In genomic region chr4:55959655-55960054, GRCh38 we compare ENCODE assay signal across 31 cellular contexts.
"Had no signal": no experiment of that assay in that cellular context is flagged by ENCODE, and none has a peak within 500 bp of the region (broad histone marks: within the 10 kb centered on the region; RNA-seq: fewer than 3 reads in every experiment).

No MANE protein-coding gene starts in this region.

- ATAC-seq: natural killer cell; psoas muscle; right cardiac atrium; sciatic nerve; stimulated activated memory B cell treated with anti-CD40 and anti-IgM and Interleukin-4, amounts not matched to agents 10 μg/mL and 1 μg/mL and 100 μg/mL, for 72 hours; stimulated activated naive CD8-positive, alpha-beta T cell treated with anti-CD3 and anti-CD28 coated beads, Interleukin-15, amount 100 ng/mL, for 72 hours; stimulated activated naive CD8-positive, alpha-beta T cell treated with anti-CD3 and anti-CD28 coated beads, Interleukin-15, Interleukin-2, amounts not matched to agents 100 U/mL and 50 U/mL, for 24 hours; upper lobe of right lung had no signal

- H3K9me3 ChIP-seq: ovary, psoas muscle, spleen, suprapubic skin, testis, tibial artery, transverse colon, upper lobe of right lung, uterus had no signal

- H3K27ac Mint-ChIP-seq: natural killer cell; nephron; neural progenitor cell; progenitor cell of endocrine pancreas; stimulated activated memory B cell treated with anti-CD40 and anti-IgM and Interleukin-4, amounts not matched to agents 10 μg/mL and 1 μg/mL and 100 μg/mL, for 72 hours; type B pancreatic cell had no signal

- H2AFZ ChIP-seq: neural progenitor cell, parathyroid adenoma had no signal

- DNase-seq: natural killer cell; occipital lobe; ovary; posterior cingulate gyrus; psoas muscle; right cardiac atrium; spleen; stimulated activated CD4-positive, alpha-beta T cell treated with anti-CD3 and anti-CD28 coated beads, Interleukin-12 subunit alpha, Interleukin-12 subunit beta, amount 100 ng/mL, for 4 hours; stimulated activated CD4-positive, alpha-beta T cell treated with anti-CD3 and anti-CD28 coated beads, Interleukin-1b, Interleukin-23, amount 100 ng/mL, for 48 hours; stimulated activated CD4-positive, alpha-beta T cell treated with anti-CD3 and anti-CD28 coated beads, Interleukin-4, amount 100 ng/mL, for 1 hour; stimulated activated CD4-positive, alpha-beta T cell treated with anti-CD3 and anti-CD28 coated beads, Interleukin-4, amount 100 ng/mL, for 4 hours; stimulated activated CD8-positive, alpha-beta memory T cell treated with anti-CD3 and anti-CD28 coated beads, Interleukin-4, amount 100 ng/mL, for 48 hours; stimulated activated naive CD4-positive, alpha-beta T cell; stimulated activated naive CD8-positive, alpha-beta T cell treated with anti-CD3 and anti-CD28 coated beads, Interleukin-15, amount 100 ng/mL, for 72 hours; stimulated activated naive CD8-positive, alpha-beta T cell treated with anti-CD3 and anti-CD28 coated beads, Interleukin-15, Interleukin-2, amounts not matched to agents 100 U/mL and 50 U/mL, for 24 hours; substantia nigra; testis; tibial artery; transverse colon; upper lobe of right lung; uterus had no signal

- H3K27me3 ChIP-seq: neural progenitor cell, ovary, spleen, suprapubic skin, testis, tibial artery, transverse colon, upper lobe of right lung, uterus had no signal

- H3K27me3 Mint-ChIP-seq: progenitor cell of endocrine pancreas; stimulated activated memory B cell treated with anti-CD40 and anti-IgM and Interleukin-4, amounts not matched to agents 10 μg/mL and 1 μg/mL and 100 μg/mL, for 72 hours; stimulated activated naive CD8-positive, alpha-beta T cell treated with anti-CD3 and anti-CD28 coated beads, Interleukin-15, amount 100 ng/mL, for 72 hours; type B pancreatic cell had no signal

- H3K4me1 Mint-ChIP-seq: nephron; neural progenitor cell; stimulated activated naive CD8-positive, alpha-beta T cell treated with anti-CD3 and anti-CD28 coated beads, Interleukin-15, amount 100 ng/mL, for 72 hours had no signal

- H3K4me3 ChIP-seq: neural progenitor cell, ovary, psoas muscle, skin epidermis, smooth muscle cell, spleen, suprapubic skin, testis, tibial artery, transverse colon, upper lobe of right lung, uterus had no signal

- H3K4me3 Mint-ChIP-seq: natural killer cell; nephron; neural progenitor cell; stimulated activated memory B cell treated with anti-CD40 and anti-IgM and Interleukin-4, amounts not matched to agents 10 μg/mL and 1 μg/mL and 100 μg/mL, for 72 hours; stimulated activated naive CD8-positive, alpha-beta T cell treated with anti-CD3 and anti-CD28 coated beads, Interleukin-15, amount 100 ng/mL, for 72 hours; type B pancreatic cell had no signal

- H3K4me2 ChIP-seq: neural progenitor cell, smooth muscle cell had no signal

- H3K9ac ChIP-seq: neural progenitor cell, parathyroid adenoma had no signal

- H3K79me2 ChIP-seq: parathyroid adenoma had no signal

- H3K9me3 Mint-ChIP-seq: natural killer cell; nephron; neural progenitor cell; stimulated activated memory B cell treated with anti-CD40 and anti-IgM and Interleukin-4, amounts not matched to agents 10 μg/mL and 1 μg/mL and 100 μg/mL, for 72 hours; stimulated activated naive CD8-positive, alpha-beta T cell treated with anti-CD3 and anti-CD28 coated beads, Interleukin-15, amount 100 ng/mL, for 72 hours; type B pancreatic cell had no signal

- H3K27ac ChIP-seq: neural progenitor cell, ovary, parathyroid adenoma, psoas muscle, skin epidermis, spleen, suprapubic skin, testis, tibial artery, transverse colon, upper lobe of right lung, uterus had no signal

- H3K36me3 ChIP-seq: ovary, uterus had no signal

- H3K4me1 ChIP-seq: neural progenitor cell, parathyroid adenoma, psoas muscle, spleen, suprapubic skin, testis, tibial artery, transverse colon, upper lobe of right lung, uterus had no signal
